ENCODE assay signal across 21 cellular contexts in genomic region chrX:130885996-130886395, GRCh38. TPM values are rescaled to one million over a fixed set of nuclear protein-coding genes. Genes with fewer than 3 reads are reported as not detected.
DNase-seq lines count a peak whose midpoint lies in the region; ATAC-seq and TF ChIP-seq lines count a peak whose summit lies in the region.
"Had no signal": no experiment of that assay in that cellular context is flagged by ENCODE, and none has a peak within 500 bp of the region (broad histone marks: within the 10 kb centered on the region; RNA-seq: fewer than 3 reads in every experiment).

No MANE protein-coding gene starts in this region.

- peaks cover 55% of the 10 kb centered on the region for H3K4me1 Mint-ChIP-seq in activated naive CD4-positive, alpha-beta T cell treated with anti-CD3 and anti-CD28 coated beads, Interleukin-2, amount 50 U/mL, for 24 hours
- H3K4me1 Mint-ChIP-seq in progenitor cell of endocrine pancreas (ENCODE audit: low read depth): peaks cover 1% of the 10 kb centered on the region
- H3K4me1 Mint-ChIP-seq: activated naive CD8-positive, alpha-beta T cell treated with anti-CD3 and anti-CD28 coated beads, Interleukin-2, amount 10 ng/mL, durations not matched to agents 7 days and 5 days had no signal

- intact Hi-C loops in aorta (cut with DNase I): no loop called here

- H3K36me3 ChIP-seq in OCI-LY1 (ENCODE audit: insufficient read depth, low read length): no peaks in the 10 kb centered on the region
- no peaks in the 10 kb centered on the region for H3K36me3 ChIP-seq in effector memory CD4-positive, alpha-beta T cell (ENCODE audit: control insufficient read depth, insufficient read depth, low read length)
- no peaks in the 10 kb centered on the region for H3K36me3 ChIP-seq in aorta (ENCODE audit: control insufficient read depth in 1 of 2, insufficient read depth in 2 of 2, low read length in 1 of 2)
- H3K36me3 ChIP-seq: ovary, sigmoid colon had no signal

- TF ChIP-seq CTCF in OCI-LY1 (IDR thresholded peaks at IDR 0.05; ENCODE audit: low read length): no peak
- TF ChIP-seq CTCF in progenitor cell of endocrine pancreas (IDR thresholded peaks at IDR 0.05; ENCODE audit: unreplicated experiment): no peak

- H3K4me2 ChIP-seq in OCI-LY1 (ENCODE audit: low read length): peak overlapping the region; percentile 66

- no peaks in the 10 kb centered on the region for H3K9me2 ChIP-seq in OCI-LY1 (ENCODE audit: low read depth, low read length)

- no peaks in the 10 kb centered on the region for H3F3A ChIP-seq in OCI-LY1 (ENCODE audit: insufficient read depth, low read length)

- no peaks in the 10 kb centered on the region for H3K79me2 ChIP-seq in OCI-LY1 (ENCODE audit: insufficient read depth, low read length)

- H3K27ac ChIP-seq in OCI-LY1 (ENCODE audit: low read depth, low read length, poor library complexity, severe bottlenecking): no peak overlapping the region
- H3K27ac ChIP-seq in effector memory CD4-positive, alpha-beta T cell (ENCODE audit: insufficient read depth, low read length, poor library complexity, severe bottlenecking): no peak overlapping the region
- H3K27ac ChIP-seq in aorta (ENCODE audit: low read depth in 1 of 2, low read length in 2 of 2): no peak overlapping the region
- H3K27ac ChIP-seq: ovary had no signal

- H4K20me1 ChIP-seq in OCI-LY1 (ENCODE audit: insufficient read depth, low read length): no peaks in the 10 kb centered on the region

- no peaks in the 10 kb centered on the region for H3K9me3 ChIP-seq in OCI-LY1 (ENCODE audit: low read length)
- H3K9me3 ChIP-seq in effector memory CD4-positive, alpha-beta T cell (ENCODE audit: control insufficient read depth, low read length): no peaks in the 10 kb centered on the region
- H3K9me3 ChIP-seq in aorta (ENCODE audit: control insufficient read depth, low read length): no peaks in the 10 kb centered on the region
- H3K9me3 ChIP-seq: Caco-2, ovary, sigmoid colon had no signal

- peaks cover 13% of the 10 kb centered on the region for H3K4me1 ChIP-seq in OCI-LY1 (ENCODE audit: insufficient read depth, low read length, severe bottlenecking)
- no peaks in the 10 kb centered on the region for H3K4me1 ChIP-seq in effector memory CD4-positive, alpha-beta T cell (ENCODE audit: control insufficient read depth, insufficient read depth, low read length, poor library complexity, severe bottlenecking)
- peaks cover 0 to 2% of the 10 kb centered on the region in 2 donors for H3K4me1 ChIP-seq in aorta (ENCODE audit: control insufficient read depth in 1 of 2, insufficient read depth in 2 of 2, low read length in 2 of 2)
- H3K4me1 ChIP-seq: Caco-2 had no signal

- no peak overlapping the region for H2AFZ ChIP-seq in OCI-LY1 (ENCODE audit: low read length)

- peak overlapping the region; percentile 41 for H3K4me3 ChIP-seq in OCI-LY1 (ENCODE audit: low read depth, low read length, poor library complexity, severe bottlenecking)
- H3K4me3 ChIP-seq in effector memory CD4-positive, alpha-beta T cell (ENCODE audit: insufficient read depth, low read depth, low read length, poor library complexity, severe bottlenecking): peak overlapping the region; percentile 25
- H3K4me3 ChIP-seq in aorta (ENCODE audit: low read length in 2 of 2): peak overlapping the region; percentile 30 to 54
- H3K4me3 ChIP-seq: ovary had no signal

- H3K36me3 Mint-ChIP-seq in activated naive CD4-positive, alpha-beta T cell treated with anti-CD3 and anti-CD28 coated beads, Interleukin-2, amount 50 U/mL, for 24 hours: peaks cover 5% of the 10 kb centered on the region
- H3K36me3 Mint-ChIP-seq in progenitor cell of endocrine pancreas (ENCODE audit: insufficient read depth): no peaks in the 10 kb centered on the region
- H3K36me3 Mint-ChIP-seq: activated naive CD8-positive, alpha-beta T cell treated with anti-CD3 and anti-CD28 coated beads, Interleukin-2, amount 10 ng/mL, durations not matched to agents 7 days and 5 days; type B pancreatic cell had no signal

- H3K27me3 ChIP-seq in OCI-LY1 (ENCODE audit: insufficient read depth, low read length): no peaks in the 10 kb centered on the region
- no peaks in the 10 kb centered on the region for H3K27me3 ChIP-seq in effector memory CD4-positive, alpha-beta T cell (replicated peaks; ENCODE audit: control insufficient read depth, insufficient read depth, low read length, poor library complexity, severe bottlenecking)
- H3K27me3 ChIP-seq in aorta (ENCODE audit: control insufficient read depth in 1 of 2, insufficient read depth in 2 of 2, low read length in 1 of 2): no peaks in the 10 kb centered on the region
- H3K27me3 ChIP-seq: ovary, sigmoid colon had no signal

- H3K9me3 Mint-ChIP-seq in activated naive CD4-positive, alpha-beta T cell treated with anti-CD3 and anti-CD28 coated beads, Interleukin-2, amount 50 U/mL, for 24 hours: no peaks in the 10 kb centered on the region
- H3K9me3 Mint-ChIP-seq in progenitor cell of endocrine pancreas (ENCODE audit: low read depth): no peaks in the 10 kb centered on the region
- H3K9me3 Mint-ChIP-seq: activated naive CD8-positive, alpha-beta T cell treated with anti-CD3 and anti-CD28 coated beads, Interleukin-2, amount 10 ng/mL, durations not matched to agents 7 days and 5 days; stimulated activated naive CD8-positive, alpha-beta T cell treated with anti-CD3 and anti-CD28 coated beads, Interleukin-15, Interleukin-2, amounts not matched to agents 100 ng/mL and 50 ng/mL, for 24 hours; type B pancreatic cell had no signal

- DNase-seq in activated naive CD4-positive, alpha-beta T cell treated with Interleukin-2 at 50 U/mL for 16 hours: no peak
- no peak for DNase-seq in effector memory CD4-positive, alpha-beta T cell
- DNase-seq in aorta (no peak), progenitor cell of endocrine pancreas (ENCODE audit: low spot score, unreplicated experiment) (no peak), DMS53 (lab: John Stamatoyannopoulos, UW) (no peak)
- DNase-seq: activated naive CD8-positive, alpha-beta T cell treated with anti-CD3 and anti-CD28 coated beads, Interleukin-2, amount 10 ng/mL, durations not matched to agents 7 days and 5 days; AML-193; Caco-2; foreskin fibroblast; hippocampal formation; islet precursor cell; NCI-H2081 treated with DMSO at 0.1 percent for 48 hours; NCI-H524 treated with DMSO at 0.1 percent for 48 hours; ovary; SIG-M5; sigmoid colon; stimulated activated CD4-positive, alpha-beta T cell treated with anti-CD3 and anti-CD28 coated beads, Interleukin-1b, Interleukin-23, amount 100 ng/mL, for 48 hours had no signal

- peak overlapping the region; percentile 70 for H3K4me3 Mint-ChIP-seq in activated naive CD4-positive, alpha-beta T cell treated with anti-CD3 and anti-CD28 coated beads, Interleukin-2, amount 50 U/mL, for 24 hours
- H3K4me3 Mint-ChIP-seq in progenitor cell of endocrine pancreas (ENCODE audit: low read depth): no peak overlapping the region
- H3K4me3 Mint-ChIP-seq: activated naive CD8-positive, alpha-beta T cell treated with anti-CD3 and anti-CD28 coated beads, Interleukin-2, amount 10 ng/mL, durations not matched to agents 7 days and 5 days; stimulated activated naive CD8-positive, alpha-beta T cell treated with anti-CD3 and anti-CD28 coated beads, Interleukin-15, Interleukin-2, amounts not matched to agents 100 ng/mL and 50 ng/mL, for 24 hours; type B pancreatic cell had no signal

- WGBS in aorta, 2 donors: 36 to 37% methylated on average over 5 of the region's 5 CpGs

- no peak for ATAC-seq in aorta (ENCODE audit: low FRiP score)

- H3K9ac ChIP-seq in OCI-LY1 (ENCODE audit: low read length): peak overlapping the region; percentile 24

- H3K27me3 Mint-ChIP-seq in activated naive CD4-positive, alpha-beta T cell treated with anti-CD3 and anti-CD28 coated beads, Interleukin-2, amount 50 U/mL, for 24 hours: no peaks in the 10 kb centered on the region
- no peaks in the 10 kb centered on the region for H3K27me3 Mint-ChIP-seq in progenitor cell of endocrine pancreas
- H3K27me3 Mint-ChIP-seq: activated naive CD8-positive, alpha-beta T cell treated with anti-CD3 and anti-CD28 coated beads, Interleukin-2, amount 10 ng/mL, durations not matched to agents 7 days and 5 days; stimulated activated naive CD8-positive, alpha-beta T cell treated with anti-CD3 and anti-CD28 coated beads, Interleukin-15, Interleukin-2, amounts not matched to agents 100 ng/mL and 50 ng/mL, for 24 hours; type B pancreatic cell had no signal

- H3K27ac Mint-ChIP-seq in activated naive CD4-positive, alpha-beta T cell treated with anti-CD3 and anti-CD28 coated beads, Interleukin-2, amount 50 U/mL, for 24 hours: peak overlapping the region; percentile 30
- H3K27ac Mint-ChIP-seq in progenitor cell of endocrine pancreas: no peak overlapping the region
- H3K27ac Mint-ChIP-seq: activated naive CD8-positive, alpha-beta T cell treated with anti-CD3 and anti-CD28 coated beads, Interleukin-2, amount 10 ng/mL, durations not matched to agents 7 days and 5 days; stimulated activated naive CD8-positive, alpha-beta T cell treated with anti-CD3 and anti-CD28 coated beads, Interleukin-15, Interleukin-2, amounts not matched to agents 100 ng/mL and 50 ng/mL, for 24 hours; type B pancreatic cell had no signal

RNA-seq across cellular contexts. Expression of gene ENOX2, which starts 17.0 kb away (rescaled TPM):
- total RNA-seq in aorta (10 to 100 TPM; 31.0 to 39.6 TPM), progenitor cell of endocrine pancreas (16.6 and 19.8 TPM in 2 replicates)
- 10 to 100 TPM in 1 of 2 donors, 1 to 10 TPM in 1; 9.0 to 14.3 TPM for polyA plus RNA-seq in aorta
